9 cellular contexts compared by ENCODE assay signal in the genomic region with DNA sequence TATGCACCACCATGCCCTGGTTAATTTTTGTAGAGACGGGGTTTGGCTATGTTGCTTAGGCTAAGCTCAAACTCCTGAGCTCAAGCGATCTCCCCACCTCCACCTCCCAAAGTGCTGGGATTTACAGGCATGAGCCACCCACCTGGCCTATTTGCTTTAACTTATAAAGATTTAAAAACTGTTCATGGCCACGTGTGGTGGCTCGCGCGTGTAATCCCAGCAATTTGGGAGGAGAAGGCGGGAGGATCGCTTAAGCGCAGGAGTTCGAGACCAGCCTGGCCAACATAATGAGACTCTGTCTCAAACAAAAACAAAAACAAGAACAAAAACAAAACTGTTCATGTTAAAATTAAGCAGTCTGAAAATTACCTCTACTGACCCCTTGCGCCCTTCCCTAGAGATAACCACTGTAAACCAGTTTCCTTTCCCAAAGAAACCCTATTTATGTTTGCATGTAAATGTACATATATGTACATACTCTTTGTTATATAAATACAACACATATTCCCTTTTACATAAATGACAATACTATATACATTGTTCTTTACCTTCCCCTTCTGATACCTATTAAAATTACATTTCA. TPM values are rescaled to one million over a fixed set of nuclear protein-coding genes. Genes with fewer than 3 reads are reported as not detected.
A peak's percentile ranks its signal among the peaks of the same experiment; 100 is the strongest.
DNase-seq lines count a peak whose midpoint lies in the region; ATAC-seq, FAIRE-seq and TF ChIP-seq lines count a peak whose summit lies in the region.
"Had no signal": no experiment of that assay in that cellular context is flagged by ENCODE, and none has a peak within 500 bp of the region (broad histone marks: within the 10 kb centered on the region; RNA-seq: fewer than 3 reads in every experiment).

No MANE protein-coding gene starts in this region.

- intact Hi-C loops in GM12878 (cut with micrococcal nuclease; ENCODE audit: unreplicated experiment): loop anchor here (10.0 kb wide), 3 partner anchors 103 to 203 kb away; partner anchors contain the start of genes CCNB1 and CDK7
- intact Hi-C loops in cardiac septum (cut with DNase I): loop anchor here (10.0 kb wide), 1 partner anchor 273 kb away; the partner anchor contains the start of gene SLC30A5

- DNase-seq in Jurkat, Clone E6-1 (ENCODE audit: low read depth, low spot score): no peak
- DNase-seq in GM12878 (ENCODE audit: low read depth, low spot score): no peak
- no peak for DNase-seq in NCI-H748 treated with DMSO at 0.1 percent for 48 hours (lab: John Stamatoyannopoulos, UW)
- no peak for DNase-seq in stimulated activated CD4-positive, alpha-beta T cell treated with anti-CD3 and anti-CD28 coated beads, Interleukin-12 subunit alpha, Interleukin-12 subunit beta, amount 100 ng/mL, for 4 hours
- DNase-seq in cardiac septum (ENCODE audit: low spot score): no peak

- RAD21 ChIA-PET in GM12878 (lab: Charles Lee; ENCODE audit: unreplicated experiment): interaction anchor here (1.4 kb wide), 1 partner anchor 274 kb away, joined by 3 read pairs; the partner anchor contains the start of gene SLC30A5

- H3K4me1 ChIP-seq in GM12878 (ENCODE audit: control insufficient read depth, insufficient read depth, low read length): no peaks in the 10 kb centered on the region
- no peaks in the 10 kb centered on the region for H3K4me1 ChIP-seq in mucosa of stomach (ENCODE audit: control insufficient read depth, insufficient read depth, low read length)

- no peak overlapping the region for H2AFZ ChIP-seq in GM12878 (ENCODE audit: control insufficient read depth, low read depth, low read length)

- H3K27me3 ChIP-seq in GM12878 (replicated peaks in 1 of 2; ENCODE audit: control insufficient read depth in 2 of 2, insufficient read depth in 2 of 2, low read length in 1 of 2) (no peaks in the 10 kb centered on the region), mucosa of stomach (ENCODE audit: control insufficient read depth, insufficient read depth, low read length) (no peaks in the 10 kb centered on the region)

- no peak for TF ChIP-seq EP300 in GM12878 (IDR thresholded peaks at IDR 0.05; ENCODE audit: borderline replicate concordance in 1 of 2, control insufficient read depth in 1 of 2, low read depth in 2 of 2, low read length in 2 of 2)

- no peaks in the 10 kb centered on the region for H3K9me3 ChIP-seq in GM12878 (replicated peaks; ENCODE audit: control insufficient read depth, insufficient read depth, low read length)
- no peaks in the 10 kb centered on the region for H3K9me3 ChIP-seq in mucosa of stomach (ENCODE audit: control insufficient read depth, low read length)

- peaks cover 85% of the 10 kb centered on the region for H3K79me2 ChIP-seq in GM12878 (ENCODE audit: control insufficient read depth, insufficient read depth, low read length)

- CTCF ChIA-PET in GM12878 (lab: Yijun Ruan, JAX): interaction anchor here (1.1 to 1.8 kb wide), 2 partner anchors 35 to 274 kb away, joined by 3 to 6 read pairs; partner anchors contain the start of genes CCDC125 and SLC30A5

- FAIRE-seq in GM12878 (lab: Jason Lieb, UNC): no peak
- FAIRE-seq: colon had no signal

- peak overlapping the region; percentile 97 for H3K4me3 ChIP-seq in Jurkat, Clone E6-1 (ENCODE audit: low read length)
- H3K4me3 ChIP-seq in GM12878 (peak overlapping the region; percentile 93), mucosa of stomach (ENCODE audit: low read length) (no peak overlapping the region)

- no peaks in the 10 kb centered on the region for H4K20me1 ChIP-seq in GM12878 (ENCODE audit: control insufficient read depth, insufficient read depth)

- no peak overlapping the region; the same call in 1 of the 2 replicates for H3K27ac ChIP-seq in C4-2B
- peak overlapping the region; percentile 99 for H3K27ac ChIP-seq in GM12878 (ENCODE audit: control insufficient read depth, insufficient read depth)

- in situ Hi-C loops in GM12878 (cut with MboI): no loop called here

- ATAC-seq in GM12878: no peak
- no peak for ATAC-seq in GM19328 (IDR thresholded peaks at IDR 0.05; ENCODE audit: unreplicated experiment)

- TF ChIP-seq CTCF in C4-2B (conservative IDR thresholded peaks at IDR 0.05) (peak; percentile 22; the same call in 1 of the 2 replicates), GM12878 (IDR thresholded peaks at IDR 0.05 in 2 of 3, conservative IDR thresholded peaks at IDR 0.05 in 1 of 3; ENCODE audit: control insufficient read depth in 2 of 3, extremely low read depth in 1 of 3, insufficient read depth in 1 of 3, low read depth in 3 of 3, low read length in 3 of 3) (peak; percentile 23 to 38 (median 34); a peak in 2 of 6 replicates)

- POLR2A ChIA-PET in GM12878 (lab: Charles Lee): no interaction called here

- no peak for TF ChIP-seq RAD21 in GM12878 (IDR thresholded peaks at IDR 0.05; ENCODE audit: insufficient read depth, low read depth, low read length)

- no peak for TF ChIP-seq POLR2A in GM12878 (IDR thresholded peaks at IDR 0.05; ENCODE audit: low read depth, low read length)

- peak overlapping the region; percentile 80 for H3K4me2 ChIP-seq in GM12878 (ENCODE audit: control insufficient read depth, insufficient read depth)

- SMC1A ChIA-PET in GM12878 (lab: Charles Lee; ENCODE audit: uncharacterized antibody, unreplicated experiment): interaction anchor here (0.5 to 1.5 kb wide), 2 partner anchors 9 to 273 kb away, joined by 3 to 4 read pairs; no protein-coding TSS in a partner anchor

- no TSS peak for BruUV-seq in GM12878 (replicated peaks; lab: Mats Ljungman, UMichigan)

- WGBS in GM12878 (ENCODE audit: insufficient coverage, insufficient replicate concordance, low lambda C conversion rate, missing lambda C conversion rate): 85% methylated on average over 11 of the region's 11 CpGs

- H3K36me3 ChIP-seq in GM12878 (ENCODE audit: control insufficient read depth in 2 of 2, insufficient read depth in 2 of 2, low read length in 1 of 2) (peaks cover 0 to 19% of the 10 kb centered on the region in 2 experiments; a peak in 2 of 4 replicates), mucosa of stomach (ENCODE audit: control insufficient read depth, insufficient read depth, low read length) (no peaks in the 10 kb centered on the region)

- peak overlapping the region; percentile 97 for H3K9ac ChIP-seq in GM12878 (ENCODE audit: control insufficient read depth, insufficient read depth, low read length)
- peak overlapping the region; percentile 92 for H3K9ac ChIP-seq in mucosa of stomach (ENCODE audit: low read length)

RNA-seq across cellular contexts. Expression of gene AK6, which starts 1.5 kb away (rescaled TPM):
- polyA plus RNA-seq in Jurkat, Clone E6-1 (2012; ENCODE audit: insufficient read depth, insufficient read length): 130 TPM
- 16.1 and 19.0 TPM in 2 replicates for total RNA-seq in GM12878 (2013; cell fraction: nucleolus; rRNA removed)
- total RNA-seq in GM12878 (2014; rRNA removed) (45.2 and 64.5 TPM in 2 replicates), GM12878 (2014; rRNA removed; fragmentation: Illumina TruSeq; extraction: Trizol) (62.6 and 64.5 TPM in 2 replicates), GM12878 (2021) (50.7 and 53.5 TPM in 2 replicates), cardiac septum (35.1 TPM)
- polyA plus RNA-seq in GM12878 (2011; ENCODE audit: low read depth): 19.4 TPM
- polyA plus RNA-seq in GM12878 (2011; rRNA removed) (88.2 and 155 TPM in 2 replicates), GM12878 (2014; fragmentation: Illumina TruSeq; extraction: Trizol) (72.7 and 84.7 TPM in 2 replicates), GM12878 (2014; fragmentation: Nextera tagmentation; extraction: Ambion mirVana) (100 to 1,000 TPM; 396 to 446 TPM), GM12878 (2014; rRNA removed) (85.0 and 94.3 TPM in 2 replicates), GM12878 (2016; fragmentation: Nextera tagmentation; extraction: Ambion mirVana) (100 to 1,000 TPM; 254 to 271 TPM)
- polyA plus RNA-seq in GM12878 (2011; cell fraction: cytosol; rRNA removed): 15.1 and 15.4 TPM in 2 replicates
- polyA plus RNA-seq in GM12878 (2011; cell fraction: nucleus; rRNA removed): 22.3 and 31.5 TPM in 2 replicates
- 66.5 and 73.9 TPM in 2 replicates for polyA plus RNA-seq in GM12878 (2012)
- 7.7 and 17.6 TPM in 2 replicates for polyA minus RNA-seq in GM12878 (2011; rRNA and poly(A)+ RNA removed)
- 11.5 and 18.9 TPM in 2 replicates for polyA minus RNA-seq in GM12878 (2011; cell fraction: cytosol; rRNA and poly(A)+ RNA removed)
- 2.9 and 4.0 TPM in 2 replicates for polyA minus RNA-seq in GM12878 (2011; cell fraction: nucleus; rRNA and poly(A)+ RNA removed)

RNA-seq across cellular contexts. Expression of gene TAF9, which starts 1.5 kb away (rescaled TPM):
- 174 TPM for polyA plus RNA-seq in Jurkat, Clone E6-1 (2012; ENCODE audit: insufficient read depth, insufficient read length)
- total RNA-seq in GM12878 (2013; cell fraction: nucleolus; rRNA removed): 63.2 and 67.2 TPM in 2 replicates
- total RNA-seq in GM12878 (2014; rRNA removed) (96.0 and 106 TPM in 2 replicates), GM12878 (2014; rRNA removed; fragmentation: Illumina TruSeq; extraction: Trizol) (96.9 and 102 TPM in 2 replicates), GM12878 (2021) (64.4 and 64.8 TPM in 2 replicates), cardiac septum (44.2 TPM)
- 85.6 TPM for polyA plus RNA-seq in GM12878 (2011; ENCODE audit: low read depth)
- polyA plus RNA-seq in GM12878 (2011; rRNA removed) (171 and 220 TPM in 2 replicates), GM12878 (2014; fragmentation: Illumina TruSeq; extraction: Trizol) (152 and 175 TPM in 2 replicates), GM12878 (2014; fragmentation: Nextera tagmentation; extraction: Ambion mirVana) (100 to 1,000 TPM; 191 to 318 TPM), GM12878 (2014; rRNA removed) (87.3 and 95.7 TPM in 2 replicates), GM12878 (2016; fragmentation: Nextera tagmentation; extraction: Ambion mirVana) (100 to 1,000 TPM; 149 to 165 TPM)
- 91.9 and 146 TPM in 2 replicates for polyA plus RNA-seq in GM12878 (2011; cell fraction: cytosol; rRNA removed)
- polyA plus RNA-seq in GM12878 (2011; cell fraction: nucleus; rRNA removed): 64.4 and 67.3 TPM in 2 replicates
- 67.5 and 81.9 TPM in 2 replicates for polyA plus RNA-seq in GM12878 (2012)
- polyA minus RNA-seq in GM12878 (2011; rRNA and poly(A)+ RNA removed): 61.2 and 109 TPM in 2 replicates
- polyA minus RNA-seq in GM12878 (2011; cell fraction: cytosol; rRNA and poly(A)+ RNA removed): 14.6 and 17.5 TPM in 2 replicates
- 34.6 and 50.6 TPM in 2 replicates for polyA minus RNA-seq in GM12878 (2011; cell fraction: nucleus; rRNA and poly(A)+ RNA removed)

RNA-seq across cellular contexts. Expression of gene RAD17, which starts 1.8 kb away (rescaled TPM):
- 51.4 TPM for polyA plus RNA-seq in Jurkat, Clone E6-1 (2012; ENCODE audit: insufficient read depth, insufficient read length)
- 77.8 and 86.5 TPM in 2 replicates for total RNA-seq in GM12878 (2013; cell fraction: nucleolus; rRNA removed)
- total RNA-seq in GM12878 (2014; rRNA removed) (34.9 and 44.7 TPM in 2 replicates), GM12878 (2014; rRNA removed; fragmentation: Illumina TruSeq; extraction: Trizol) (43.4 and 44.4 TPM in 2 replicates), GM12878 (2021) (32.7 and 35.9 TPM in 2 replicates), cardiac septum (22.0 TPM)
- polyA plus RNA-seq in GM12878 (2011; ENCODE audit: low read depth): 17.7 TPM
- polyA plus RNA-seq in GM12878 (2011; rRNA removed) (55.4 and 60.7 TPM in 2 replicates), GM12878 (2014; fragmentation: Illumina TruSeq; extraction: Trizol) (47.9 and 77.7 TPM in 2 replicates), GM12878 (2014; fragmentation: Nextera tagmentation; extraction: Ambion mirVana) (10 to 100 TPM; 23.9 to 30.8 TPM), GM12878 (2014; rRNA removed) (46.7 and 47.5 TPM in 2 replicates), GM12878 (2016; fragmentation: Nextera tagmentation; extraction: Ambion mirVana) (10 to 100 TPM; 43.9 to 46.6 TPM)
- polyA plus RNA-seq in GM12878 (2011; cell fraction: cytosol; rRNA removed): 26.9 and 29.8 TPM in 2 replicates
- polyA plus RNA-seq in GM12878 (2011; cell fraction: nucleus; rRNA removed): 35.1 and 44.9 TPM in 2 replicates
- polyA plus RNA-seq in GM12878 (2012): 28.8 and 32.2 TPM in 2 replicates
- polyA minus RNA-seq in GM12878 (2011; rRNA and poly(A)+ RNA removed): 34.0 and 56.0 TPM in 2 replicates
- polyA minus RNA-seq in GM12878 (2011; cell fraction: cytosol; rRNA and poly(A)+ RNA removed): 18.9 and 22.1 TPM in 2 replicates
- 55.6 and 92.6 TPM in 2 replicates for polyA minus RNA-seq in GM12878 (2011; cell fraction: nucleus; rRNA and poly(A)+ RNA removed)

RNA-seq across cellular contexts. Expression of gene CCDC125, which starts 35.2 kb away (rescaled TPM):
- polyA plus RNA-seq in Jurkat, Clone E6-1 (2012; ENCODE audit: insufficient read depth, insufficient read length): 13.9 TPM
- 50.2 and 52.9 TPM in 2 replicates for total RNA-seq in GM12878 (2013; cell fraction: nucleolus; rRNA removed)
- total RNA-seq in GM12878 (2014; rRNA removed): 3.6 and 5.1 TPM in 2 replicates
- 11.0 and 12.3 TPM in 2 replicates for total RNA-seq in GM12878 (2014; rRNA removed; fragmentation: Illumina TruSeq; extraction: Trizol)
- total RNA-seq in GM12878 (2021): 9.8 and 10.1 TPM in 2 replicates
- 4.1 TPM for polyA plus RNA-seq in GM12878 (2011; ENCODE audit: low read depth)
- 6.6 and 9.9 TPM in 2 replicates for polyA plus RNA-seq in GM12878 (2011; rRNA removed)
- polyA plus RNA-seq in GM12878 (2011; cell fraction: cytosol; rRNA removed): 1.9 and 2.4 TPM in 2 replicates
- polyA plus RNA-seq in GM12878 (2011; cell fraction: nucleus; rRNA removed): 6.6 and 6.8 TPM in 2 replicates
- 5.6 and 7.1 TPM in 2 replicates for polyA plus RNA-seq in GM12878 (2012)
- polyA plus RNA-seq in GM12878 (2014; fragmentation: Illumina TruSeq; extraction: Trizol): 11.6 and 15.4 TPM in 2 replicates
- 1 to 10 TPM; 6.4 to 6.5 TPM for polyA plus RNA-seq in GM12878 (2014; fragmentation: Nextera tagmentation; extraction: Ambion mirVana)
- 7.3 and 8.2 TPM in 2 replicates for polyA plus RNA-seq in GM12878 (2014; rRNA removed)
- polyA plus RNA-seq in GM12878 (2016; fragmentation: Nextera tagmentation; extraction: Ambion mirVana): 1 to 10 TPM; 7.7 to 8.7 TPM
- 6.0 and 8.4 TPM in 2 replicates for polyA minus RNA-seq in GM12878 (2011; rRNA and poly(A)+ RNA removed)
- polyA minus RNA-seq in GM12878 (2011; cell fraction: cytosol; rRNA and poly(A)+ RNA removed): 2.5 and 2.7 TPM in 2 replicates
- 3.3 and 5.1 TPM in 2 replicates for polyA minus RNA-seq in GM12878 (2011; cell fraction: nucleus; rRNA and poly(A)+ RNA removed)
- total RNA-seq in cardiac septum: 2.9 TPM

RNA-seq across cellular contexts. Expression of gene MARVELD2, which starts 47.1 kb away (rescaled TPM):
- not detected for polyA plus RNA-seq in Jurkat, Clone E6-1 (2012; ENCODE audit: insufficient read depth, insufficient read length)
- total RNA-seq in GM12878 (2013; cell fraction: nucleolus; rRNA removed): 3.9 and 4.4 TPM in 2 replicates
- 4.9 and 6.7 TPM in 2 replicates for total RNA-seq in GM12878 (2014; rRNA removed)
- total RNA-seq in GM12878 (2014; rRNA removed; fragmentation: Illumina TruSeq; extraction: Trizol): 6.2 TPM in 2 replicates
- total RNA-seq in GM12878 (2021): 6.1 and 6.2 TPM in 2 replicates
- polyA plus RNA-seq in GM12878 (2011; ENCODE audit: low read depth): 0.88 TPM
- 0.37 and 0.53 TPM in 2 replicates for polyA plus RNA-seq in GM12878 (2011; rRNA removed)
- 0.32 and 0.33 TPM in 2 replicates for polyA plus RNA-seq in GM12878 (2011; cell fraction: cytosol; rRNA removed)
- polyA plus RNA-seq in GM12878 (2011; cell fraction: nucleus; rRNA removed): 0.31 TPM in 2 replicates
- polyA plus RNA-seq in GM12878 (2012): 1.1 and 1.2 TPM in 2 replicates
- polyA plus RNA-seq in GM12878 (2014; fragmentation: Illumina TruSeq; extraction: Trizol): 4.0 and 6.4 TPM in 2 replicates
- 1 to 10 TPM; 2.3 to 3.5 TPM for polyA plus RNA-seq in GM12878 (2014; fragmentation: Nextera tagmentation; extraction: Ambion mirVana)
- polyA plus RNA-seq in GM12878 (2014; rRNA removed): 4.0 and 4.5 TPM in 2 replicates
- 1 to 10 TPM; 3.3 to 3.6 TPM for polyA plus RNA-seq in GM12878 (2016; fragmentation: Nextera tagmentation; extraction: Ambion mirVana)
- 0.95 and 1.5 TPM in 2 replicates for polyA minus RNA-seq in GM12878 (2011; rRNA and poly(A)+ RNA removed)
- 0.40 TPM in 1 of 2 replicates, not detected in the other for polyA minus RNA-seq in GM12878 (2011; cell fraction: cytosol; rRNA and poly(A)+ RNA removed)
- polyA minus RNA-seq in GM12878 (2011; cell fraction: nucleus; rRNA and poly(A)+ RNA removed): 1.8 and 1.9 TPM in 2 replicates
- total RNA-seq in cardiac septum: 0.62 TPM
